Comparison of ENCODE assay signal across 19 cellular contexts in genomic region chr12:76391461-76391860, GRCh38. TPM values are rescaled to one million over a fixed set of nuclear protein-coding genes. Genes with fewer than 3 reads are reported as not detected.
DNase-seq lines count a peak whose midpoint lies in the region; ATAC-seq, FAIRE-seq and TF ChIP-seq lines count a peak whose summit lies in the region.
"Had no signal": no experiment of that assay in that cellular context is flagged by ENCODE, and none has a peak within 500 bp of the region (broad histone marks: within the 10 kb centered on the region; RNA-seq: fewer than 3 reads in every experiment).

No MANE protein-coding gene starts in this region.

- no peak overlapping the region for H4K8ac ChIP-seq in mesendoderm (ENCODE audit: low read depth, low read length)

- H3K9me3 Mint-ChIP-seq in T-helper 2 cell treated with Interferon-gamma antibody and Interleukin-4, amounts not matched to agents 5 μg/mL and 100 μg/mL, for 36 hours: no peaks in the 10 kb centered on the region
- H3K9me3 Mint-ChIP-seq in CD4-positive, CD25-positive, alpha-beta regulatory T cell: no peaks in the 10 kb centered on the region
- H3K9me3 Mint-ChIP-seq: CD8-positive, alpha-beta T cell; IgD-negative memory B cell had no signal

- no peaks in the 10 kb centered on the region for H3K27me3 ChIP-seq in CD4-positive, CD25-positive, alpha-beta regulatory T cell (ENCODE audit: control insufficient read depth, insufficient read depth, low read length)
- H3K27me3 ChIP-seq in bronchial epithelial cell (ENCODE audit: control insufficient read depth, insufficient read depth, low read length) (no peaks in the 10 kb centered on the region), keratinocyte (ENCODE audit: control insufficient read depth, extremely low read depth, insufficient read depth, low read length) (no peaks in the 10 kb centered on the region), mesendoderm (ENCODE audit: insufficient read depth, low read length, poor library complexity) (no peaks in the 10 kb centered on the region), SK-N-SH (ENCODE audit: insufficient read depth) (no peaks in the 10 kb centered on the region)
- H3K27me3 ChIP-seq: BE2C, Peyer's patch had no signal

- no peaks in the 10 kb centered on the region for H3K9me3 ChIP-seq in CD4-positive, CD25-positive, alpha-beta regulatory T cell (ENCODE audit: control insufficient read depth in 2 of 2, low read length in 2 of 2)
- H3K9me3 ChIP-seq in keratinocyte (ENCODE audit: control insufficient read depth, low read depth, low read length): no peaks in the 10 kb centered on the region
- H3K9me3 ChIP-seq in SK-N-SH: no peaks in the 10 kb centered on the region
- H3K9me3 ChIP-seq: BE2C, Peyer's patch had no signal

- dilution Hi-C loops in keratinocyte (cut with MboI; ENCODE audit: extremely low pct_ligation_motif_present, low sequenced_read_pairs): no loop called here

- no peak overlapping the region for H3K56ac ChIP-seq in mesendoderm (ENCODE audit: low read length)

- TF ChIP-seq RAD21 in SK-N-SH (IDR thresholded peaks at IDR 0.05; ENCODE audit: low read length): no peak

- peaks cover 45% of the 10 kb centered on the region for H3K36me3 Mint-ChIP-seq in T-helper 2 cell treated with Interferon-gamma antibody and Interleukin-4, amounts not matched to agents 5 μg/mL and 100 μg/mL, for 36 hours (ENCODE audit: low read depth)
- H3K36me3 Mint-ChIP-seq in CD4-positive, CD25-positive, alpha-beta regulatory T cell: peaks cover 52% of the 10 kb centered on the region

- TF ChIP-seq EP300 in SK-N-SH (IDR thresholded peaks at IDR 0.05; ENCODE audit: borderline replicate concordance in 1 of 2, low read depth in 1 of 2, low read length in 1 of 2): no peak

- no peak overlapping the region for H3K4ac ChIP-seq in mesendoderm (ENCODE audit: low read depth, low read length)

- TF ChIP-seq CTCF in bronchial epithelial cell (IDR thresholded peaks at IDR 0.05; ENCODE audit: insufficient read depth, low read length, severe bottlenecking) (no peak), keratinocyte (optimal IDR thresholded peaks at IDR 0.05 in 1 of 3, IDR thresholded peaks at IDR 0.05 in 1 of 3, conservative IDR thresholded peaks at IDR 0.05 in 1 of 3; ENCODE audit: extremely low read depth in 1 of 3, insufficient read depth in 2 of 3, low read length in 3 of 3) (no peak), SK-N-SH (IDR thresholded peaks at IDR 0.05) (no peak)

- no peak overlapping the region for H3K4me3 ChIP-seq in CD4-positive, CD25-positive, alpha-beta regulatory T cell (ENCODE audit: low read depth, low read length)
- H3K4me3 ChIP-seq in bronchial epithelial cell (ENCODE audit: low read depth, low read length) (no peak overlapping the region), keratinocyte (ENCODE audit: control insufficient read depth in 2 of 3, extremely low read depth in 1 of 3, insufficient read depth in 2 of 3, low read depth in 1 of 3, low read length in 3 of 3) (no peak overlapping the region), mesendoderm (ENCODE audit: low read length) (no peak overlapping the region), SK-N-SH (ENCODE audit: low read depth in 2 of 2, low read length in 1 of 2) (no peak overlapping the region)
- H3K4me3 ChIP-seq: GM23248, Peyer's patch had no signal

- peaks cover 70% of the 10 kb centered on the region for H3K36me3 ChIP-seq in CD4-positive, CD25-positive, alpha-beta regulatory T cell (ENCODE audit: control insufficient read depth, insufficient read depth, low read length)
- peaks cover 2% of the 10 kb centered on the region for H3K36me3 ChIP-seq in bronchial epithelial cell (ENCODE audit: control insufficient read depth, insufficient read depth, low read length)
- peaks cover 5 to 10% of the 10 kb centered on the region in 2 experiments for H3K36me3 ChIP-seq in keratinocyte (ENCODE audit: control insufficient read depth in 2 of 2, extremely low read depth in 1 of 2, insufficient read depth in 2 of 2, low read length in 2 of 2)
- no peaks in the 10 kb centered on the region for H3K36me3 ChIP-seq in mesendoderm (ENCODE audit: control insufficient read depth, insufficient read depth, low read length)
- peaks cover 51 to 62% of the 10 kb centered on the region in 2 experiments for H3K36me3 ChIP-seq in SK-N-SH (replicated peaks in 1 of 2; ENCODE audit: control insufficient read depth in 1 of 2, insufficient read depth in 2 of 2, low read length in 1 of 2)
- H3K36me3 ChIP-seq: BE2C had no signal

- CTCF ChIA-PET in SK-N-SH (lab: Yijun Ruan, JAX): no interaction called here

- H3K27ac ChIP-seq in CD4-positive, CD25-positive, alpha-beta regulatory T cell (ENCODE audit: insufficient read depth, low read length, poor library complexity, severe bottlenecking): no peak overlapping the region
- peak overlapping the region; percentile 33 for H3K27ac ChIP-seq in keratinocyte (ENCODE audit: control insufficient read depth, insufficient read depth, low read length)
- H3K27ac ChIP-seq in mesendoderm (ENCODE audit: low read depth, low read length): no peak overlapping the region
- no peak overlapping the region for H3K27ac ChIP-seq in SK-N-SH (ENCODE audit: low read depth in 2 of 2, low read length in 1 of 2)
- H3K27ac ChIP-seq: 22Rv1, GM23248, Peyer's patch had no signal

- no peaks in the 10 kb centered on the region for H3K27me3 Mint-ChIP-seq in T-helper 2 cell treated with Interferon-gamma antibody and Interleukin-4, amounts not matched to agents 5 μg/mL and 100 μg/mL, for 36 hours (ENCODE audit: low read depth)
- no peaks in the 10 kb centered on the region for H3K27me3 Mint-ChIP-seq in CD4-positive, CD25-positive, alpha-beta regulatory T cell
- H3K27me3 Mint-ChIP-seq: IgD-negative memory B cell had no signal

- H2BK120ac ChIP-seq in mesendoderm (ENCODE audit: low read depth, low read length): no peak overlapping the region

- H3K4me2 ChIP-seq in keratinocyte (ENCODE audit: control insufficient read depth, extremely low read depth, insufficient read depth, low read depth, low read length): peak overlapping the region; percentile 26
- no peak overlapping the region for H3K4me2 ChIP-seq in mesendoderm (ENCODE audit: low read length)
- no peak overlapping the region for H3K4me2 ChIP-seq in SK-N-SH

- whole genome bisulfite sequencing in mesendoderm (ENCODE audit: extremely low coverage, insufficient coverage, low lambda C conversion rate): no CpG with 5 or more reads among the region's 1 CpG
- WGBS in SK-N-SH (ENCODE audit: low lambda C conversion rate): 100% methylated on average over 1 of the region's 1 CpG

- H3K79me1 ChIP-seq in mesendoderm (ENCODE audit: low read length): no peaks in the 10 kb centered on the region

- no peaks in the 10 kb centered on the region for H3K9me2 ChIP-seq in SK-N-SH

- no peak overlapping the region for H3K23ac ChIP-seq in mesendoderm (ENCODE audit: low read length)

- H2AK5ac ChIP-seq in mesendoderm (ENCODE audit: low read length): no peak overlapping the region

- FAIRE-seq in bronchial epithelial cell (lab: Jason Lieb, UNC) (no peak), keratinocyte (lab: Jason Lieb, UNC) (no peak)

- H3F3A ChIP-seq in SK-N-SH (replicated peaks; ENCODE audit: insufficient read depth): peaks cover 15% of the 10 kb centered on the region

- no peak overlapping the region for H4K5ac ChIP-seq in mesendoderm (ENCODE audit: low read length)

- no peaks in the 10 kb centered on the region for H3K79me2 ChIP-seq in keratinocyte (ENCODE audit: control insufficient read depth, insufficient read depth, low read length)
- no peaks in the 10 kb centered on the region for H3K79me2 ChIP-seq in mesendoderm (ENCODE audit: control insufficient read depth, insufficient read depth, low read length)
- H3K79me2 ChIP-seq in SK-N-SH (ENCODE audit: insufficient read depth): no peaks in the 10 kb centered on the region

- peaks cover 9% of the 10 kb centered on the region for H3K4me1 Mint-ChIP-seq in T-helper 2 cell treated with Interferon-gamma antibody and Interleukin-4, amounts not matched to agents 5 μg/mL and 100 μg/mL, for 36 hours (ENCODE audit: low read depth)
- peaks cover 0 to 7% (median 0%) of the 10 kb centered on the region in 4 donors for H3K4me1 Mint-ChIP-seq in CD4-positive, CD25-positive, alpha-beta regulatory T cell
- H3K4me1 Mint-ChIP-seq: IgD-negative memory B cell had no signal

- no peak overlapping the region for H2BK15ac ChIP-seq in mesendoderm (replicated peaks; ENCODE audit: low read depth)

- H3K18ac ChIP-seq in mesendoderm (ENCODE audit: low read length): no peak overlapping the region

- H4K20me1 ChIP-seq in keratinocyte (ENCODE audit: control insufficient read depth, extremely low read depth, insufficient read depth, low read length): no peaks in the 10 kb centered on the region
- no peaks in the 10 kb centered on the region for H4K20me1 ChIP-seq in SK-N-SH (ENCODE audit: insufficient read depth)

- H3K27ac Mint-ChIP-seq in T-helper 2 cell treated with Interferon-gamma antibody and Interleukin-4, amounts not matched to agents 5 μg/mL and 100 μg/mL, for 36 hours: peak overlapping the region; percentile 29
- peak overlapping the region in 2 of 3 donors; percentile 41 to 80 for H3K27ac Mint-ChIP-seq in CD4-positive, CD25-positive, alpha-beta regulatory T cell
- H3K27ac Mint-ChIP-seq: CD8-positive, alpha-beta T cell had no signal

- no peak for ATAC-seq in CD4-positive, CD25-positive, alpha-beta regulatory T cell (ENCODE audit: low read depth in 2 of 2)
- no peak for ATAC-seq in GM21619 (IDR thresholded peaks at IDR 0.05; ENCODE audit: unreplicated experiment)
- ATAC-seq: CD8-positive, alpha-beta T cell; HCT116 had no signal

- no peaks in the 10 kb centered on the region for H3K4me1 ChIP-seq in CD4-positive, CD25-positive, alpha-beta regulatory T cell (ENCODE audit: control insufficient read depth, insufficient read depth, low read length, poor library complexity, severe bottlenecking)
- H3K4me1 ChIP-seq in keratinocyte (ENCODE audit: control insufficient read depth, extremely low read depth, insufficient read depth, low read length): peaks cover 8% of the 10 kb centered on the region
- H3K4me1 ChIP-seq in mesendoderm (ENCODE audit: control insufficient read depth, low read depth, low read length): no peaks in the 10 kb centered on the region
- no peaks in the 10 kb centered on the region for H3K4me1 ChIP-seq in SK-N-SH (ENCODE audit: control insufficient read depth in 1 of 2, insufficient read depth in 2 of 2, low read depth in 1 of 2, low read length in 1 of 2)
- H3K4me1 ChIP-seq: BE2C, Peyer's patch had no signal

- H3K9me1 ChIP-seq in keratinocyte (ENCODE audit: control insufficient read depth, extremely low read depth, insufficient read depth, low read length): no peaks in the 10 kb centered on the region

- no peak overlapping the region for H3K4me3 Mint-ChIP-seq in T-helper 2 cell treated with Interferon-gamma antibody and Interleukin-4, amounts not matched to agents 5 μg/mL and 100 μg/mL, for 36 hours
- H3K4me3 Mint-ChIP-seq in CD4-positive, CD25-positive, alpha-beta regulatory T cell: no peak overlapping the region
- H3K4me3 Mint-ChIP-seq: CD8-positive, alpha-beta T cell; IgD-negative memory B cell had no signal

- no peak overlapping the region for H2BK5ac ChIP-seq in mesendoderm (ENCODE audit: low read length)

- POLR2A ChIA-PET in SK-N-SH (lab: Yijun Ruan, JAX): no interaction called here

- no peak overlapping the region for H2AFZ ChIP-seq in keratinocyte (ENCODE audit: control insufficient read depth, low read length)
- H2AFZ ChIP-seq in SK-N-SH (ENCODE audit: low read depth): no peak overlapping the region
- H2AFZ ChIP-seq: GM23248 had no signal

- DNase-seq in T-helper 2 cell treated with Interferon-gamma antibody and Interleukin-4, amounts not matched to agents 5 μg/mL and 100 μg/mL, for 36 hours (ENCODE audit: low spot score): no peak
- DNase-seq in T-helper 2 cell: no peak
- DNase-seq in CD4-positive, CD25-positive, alpha-beta regulatory T cell: no peak
- peak; percentile 89 for DNase-seq in bronchial epithelial cell (ENCODE audit: low read depth)
- DNase-seq in keratinocyte (ENCODE audit: low read depth, low spot score): no peak
- no peak for DNase-seq in mesendoderm
- DNase-seq in SK-N-SH: no peak
- DNase-seq: BE2C; CD8-positive, alpha-beta T cell; GM23248; NCI-H1105 treated with DMSO at 0.1 percent for 48 hours; NCI-H1694 treated with DMSO at 0.1 percent for 48 hours; NCI-H226; NCI-H524 treated with DMSO at 0.1 percent for 48 hours; Peyer's patch had no signal

- H3K9ac ChIP-seq in keratinocyte (ENCODE audit: control insufficient read depth, extremely low read depth, insufficient read depth, low read length) (no peak overlapping the region), mesendoderm (ENCODE audit: low read length) (no peak overlapping the region), SK-N-SH (no peak overlapping the region)
- H3K9ac ChIP-seq: GM23248 had no signal

RNA-seq across cellular contexts. Expression of gene BBS10, which starts 43.2 kb away (rescaled TPM):
- total RNA-seq in CD4-positive, CD25-positive, alpha-beta regulatory T cell: 3.5 TPM
- polyA plus RNA-seq in CD4-positive, CD25-positive, alpha-beta regulatory T cell: 1 to 10 TPM; 1.0 to 4.3 (median 2.5) TPM
- total RNA-seq in bronchial epithelial cell: 5.8 and 8.2 TPM in 2 replicates
- polyA plus RNA-seq in keratinocyte (4.9 to 11.5 TPM (median 9.1 TPM) in 3 replicates), SK-N-SH (2012; rRNA removed) (5.6 and 9.2 TPM in 2 replicates)
- polyA plus RNA-seq in keratinocyte (2011; ENCODE audit: low read depth): 1.9 TPM
- 2.7 and 7.6 TPM in 2 replicates for polyA plus RNA-seq in keratinocyte (2011; cell fraction: cytosol; rRNA removed)
- polyA plus RNA-seq in keratinocyte (2011; cell fraction: nucleus; rRNA removed): 10.8 and 15.6 TPM in 2 replicates
- 4.2 and 5.0 TPM in 2 replicates for polyA plus RNA-seq in keratinocyte (2012; ENCODE audit: low replicate concordance)
- 0.66 to 7.3 TPM (median 3.7 TPM) in 3 replicates for polyA minus RNA-seq in keratinocyte
- polyA minus RNA-seq in keratinocyte (2011; cell fraction: cytosol; rRNA and poly(A)+ RNA removed): 5.0 TPM
- polyA minus RNA-seq in keratinocyte (2011; cell fraction: nucleus; rRNA and poly(A)+ RNA removed): 7.5 and 14.4 TPM in 2 replicates
- polyA plus RNA-seq in mesendoderm (2013, experiment 1 of 2): 4.1 TPM
- polyA plus RNA-seq in mesendoderm (2013, experiment 2 of 2): 4.1 TPM
- 11.6 and 12.0 TPM in 2 replicates for polyA plus RNA-seq in SK-N-SH (2012; cell fraction: cytosol; rRNA removed)
- 2.1 and 6.7 TPM in 2 replicates for polyA plus RNA-seq in SK-N-SH (2012; cell fraction: nucleus; rRNA removed)
